Comparison of ENCODE assay signal across 8 cellular contexts in genomic region chr22:23070418-23071162, GRCh38. TPM values are rescaled to one million over a fixed set of nuclear protein-coding genes. Genes with fewer than 3 reads are reported as not detected.
DNase-seq lines count a peak whose midpoint lies in the region; ATAC-seq and TF ChIP-seq lines count a peak whose summit lies in the region.

GNAZ (plus strand) TSS chr22:23070519; CDS start chr22:23095696, 25,177 bp downstream.

- H3K9me3 ChIP-seq in SK-N-MC (ENCODE audit: low read depth, low read length) = no peaks in the 10 kb centered on the region

- H3K4me3 ChIP-seq in SK-N-MC (peak within 1 kb of the TSS; percentile 86), choroid plexus epithelial cell (ENCODE audit: low read depth, low read length) (peak within 1 kb of the TSS; percentile 51), lower leg skin (ENCODE audit: low read depth, poor library complexity, severe bottlenecking) (peak within 1 kb of the TSS; percentile 10)

- H3K36me3 ChIP-seq in SK-N-MC (ENCODE audit: insufficient read depth, low read length) = no peaks in the 10 kb centered on the region

- TF ChIP-seq POLR2A in lower leg skin (IDR thresholded peaks at IDR 0.05) = no peak

- no peaks in the 10 kb centered on the region for H3K9me3 Mint-ChIP-seq in stimulated activated naive CD8-positive, alpha-beta T cell treated with anti-CD3 and anti-CD28 coated beads, Interleukin-15, amount 100 ng/mL, for 72 hours

- H3K27ac Mint-ChIP-seq in stimulated activated naive CD8-positive, alpha-beta T cell treated with anti-CD3 and anti-CD28 coated beads, Interleukin-15, amount 100 ng/mL, for 72 hours = peak within 1 kb of the TSS; percentile 43 to 78

- WGBS in lower leg skin, 2 donors = 5 to 8% methylated on average over 14 to 31 of the region's 83 CpGs

- peak; percentile 18 for ATAC-seq in HG02610 (IDR thresholded peaks at IDR 0.05; ENCODE audit: unreplicated experiment)
- ATAC-seq in stimulated activated naive CD8-positive, alpha-beta T cell treated with anti-CD3 and anti-CD28 coated beads, Interleukin-15, amount 100 ng/mL, for 72 hours = peak; percentile 76
- no peak for ATAC-seq in HG03457 (IDR thresholded peaks at IDR 0.05; ENCODE audit: unreplicated experiment)

- peaks cover 23% of the 10 kb centered on the region for H3K4me1 Mint-ChIP-seq in stimulated activated naive CD8-positive, alpha-beta T cell treated with anti-CD3 and anti-CD28 coated beads, Interleukin-15, amount 100 ng/mL, for 72 hours

- no peak for TF ChIP-seq CTCF in GM10248 (IDR thresholded peaks at IDR 0.05; ENCODE audit: control extremely low read depth, extremely low read depth, low read depth, missing control alignments)
- TF ChIP-seq CTCF in choroid plexus epithelial cell (conservative IDR thresholded peaks at IDR 0.05; ENCODE audit: low read depth, low read length) = no peak
- TF ChIP-seq CTCF in lower leg skin (IDR thresholded peaks at IDR 0.05) = no peak

- peaks cover 61% of the 10 kb centered on the region for H3K27me3 Mint-ChIP-seq in stimulated activated naive CD8-positive, alpha-beta T cell treated with anti-CD3 and anti-CD28 coated beads, Interleukin-15, amount 100 ng/mL, for 72 hours

- POLR2A ChIA-PET in GM10248 (lab: Yijun Ruan, JAX) = no interaction called here

- DNase-seq in GM10248 (ENCODE audit: extremely low spot score) (peak; percentile 53), SK-N-MC (ENCODE audit: low read depth, low spot score) (no peak), choroid plexus epithelial cell (ENCODE audit: low read depth) (peak; percentile 6), lower leg skin (ENCODE audit: low spot score in 2 of 2) (peak in 1 of 2 donors; percentile 86), NCI-H226 (no peak)
- peak in 1 of 2 donors; percentile 20 for DNase-seq in stimulated activated naive CD8-positive, alpha-beta T cell treated with anti-CD3 and anti-CD28 coated beads, Interleukin-15, amount 100 ng/mL, for 72 hours

- H3K9ac ChIP-seq in SK-N-MC (ENCODE audit: insufficient read length) = peak within 1 kb of the TSS; percentile 68

- CTCF ChIA-PET in GM10248 (lab: Yijun Ruan, JAX) = interaction anchor here (1.2 to 2.2 kb wide), 6 partner anchors 12 to 111 kb away, joined by 3 to 6 read pairs (median 3); no protein-coding TSS in a partner anchor

- peak within 1 kb of the TSS; percentile 79 to 85 for H3K4me3 Mint-ChIP-seq in stimulated activated naive CD8-positive, alpha-beta T cell treated with anti-CD3 and anti-CD28 coated beads, Interleukin-15, amount 100 ng/mL, for 72 hours

- intact Hi-C loops in lower leg skin (cut with DNase I; ENCODE audit: low total_unique reads) = no loop called here

- H3K27ac ChIP-seq in SK-N-MC = no peak within 1 kb of the TSS

RNA-seq across cellular contexts. Expression of gene GNAZ, which starts in this region (rescaled TPM):
- total RNA-seq in lower leg skin = 1 to 10 TPM; 1.5 to 3.6 (median 2.0) TPM

Comparison
In these comparisons a context has a peak if more than half of its experiments do, and no peak if none do; other contexts are left out.
1. DNase-seq: peak in GM10248 (single experiment) and choroid plexus epithelial cell (single experiment); none in SK-N-MC (single experiment) and NCI-H226 (single experiment).
2. H3K4me3 ChIP-seq: peak in every context shown above with its lines; median percentile 86 in SK-N-MC; 51 in choroid plexus epithelial cell; 10 in lower leg skin.